Comparison of ENCODE assay signal across 1 cellular context in genomic region chr12:111546758-111547383, GRCh38.
TF ChIP-seq lines count a peak whose summit lies in the region.

No MANE protein-coding gene starts in this region.

TF ChIP-seq in GM23338, 12 proteins besides CTCF, POLR2A, EP300 and RAD21 (continued from another document):
- TF ChIP-seq ZNF462 (CRISPR knock-in tag; IDR thresholded peaks at IDR 0.05): no peak
- TF ChIP-seq JUNB (IDR thresholded peaks at IDR 0.05; ENCODE audit: unreplicated experiment): no peak
- TF ChIP-seq ZNF114 (CRISPR knock-in tag; IDR thresholded peaks at IDR 0.05): no peak
- no peak for TF ChIP-seq STAT1 (IDR thresholded peaks at IDR 0.05; ENCODE audit: unreplicated experiment)
- no peak for TF ChIP-seq CREB1 (CRISPR knock-in tag; IDR thresholded peaks at IDR 0.05; ENCODE audit: low read depth)
- TF ChIP-seq EZH2 (IDR thresholded peaks at IDR 0.05; ENCODE audit: low read depth, unreplicated experiment): no peak
- no peak for TF ChIP-seq POLR2AphosphoS5 (IDR thresholded peaks at IDR 0.05; ENCODE audit: low read depth)
